In genomic region chr9:118262191-118262590, GRCh38 we compare ENCODE assay signal across 25 cellular contexts.
"Had no signal": no experiment of that assay in that cellular context is flagged by ENCODE, and none has a peak within 500 bp of the region (broad histone marks: within the 10 kb centered on the region; RNA-seq: fewer than 3 reads in every experiment).

No MANE protein-coding gene starts in this region.

- DNase-seq: activated CD4-positive, alpha-beta memory T cell treated with anti-CD3 and anti-CD28 coated beads for 36 hours; activated CD4-positive, alpha-beta T cell treated with anti-CD3 and anti-CD28 coated beads for 36 hours; activated CD4-positive, alpha-beta T cell treated with anti-CD3 and anti-CD28 coated beads, Interleukin-2, amount 10 ng/mL, durations not matched to agents 24 days and 14 days; activated CD4-positive, CD25-positive, alpha-beta regulatory T cell; activated CD4-positive, CD25-positive, alpha-beta regulatory T cell treated with anti-CD3 and anti-CD28 coated beads, Interleukin-2, amount 50 U/mL, for 72 hours; activated CD8-positive, alpha-beta memory T cell treated with anti-CD3 and anti-CD28 coated beads, Interleukin-2, amount 10 ng/mL, durations not matched to agents 7 days and 5 days; activated CD8-positive, alpha-beta memory T cell treated with anti-CD3 and anti-CD28 coated beads, Interleukin-2, amount 50 U/mL, for 4 hours; activated CD8-positive, alpha-beta T cell treated with anti-CD3 and anti-CD28 coated beads, Interleukin-2, amount 10 ng/mL, durations not matched to agents 7 days and 5 days; activated effector memory CD4-positive, alpha-beta T cell treated with anti-CD3 and anti-CD28 coated beads, Interleukin-2, amount 50 U/mL, for 16 hours; activated naive CD4-positive, alpha-beta T cell treated with anti-CD3 and anti-CD28 coated beads for 36 hours; activated naive CD8-positive, alpha-beta T cell treated with anti-CD3 and anti-CD28 coated beads for 36 hours; activated naive CD8-positive, alpha-beta T cell treated with anti-CD3 and anti-CD28 coated beads, Interleukin-2, amount 50 U/mL, for 24 hours; activated T-cell treated with anti-CD3 and anti-CD28 coated beads, Interleukin-2, amount 50 U/mL, for 1 hour; activated T-cell treated with anti-CD3 and anti-CD28 coated beads, Interleukin-2, amount 50 U/mL, for 48 hours; adrenal gland; amygdala; aorta; body of pancreas; effector memory CD4-positive, alpha-beta T cell; erythroblast; foreskin keratinocyte; gastrocnemius medialis; glutamatergic neuron; heart left ventricle; T-helper 2 cell had no signal
